Comparison of ENCODE assay signal across 20 cellular contexts in genomic region chr2:158100411-158100810, GRCh38. TPM values are rescaled to one million over a fixed set of nuclear protein-coding genes. Genes with fewer than 3 reads are reported as not detected.
A peak's percentile ranks its signal among the peaks of the same experiment; 100 is the strongest.
DNase-seq lines count a peak whose midpoint lies in the region; FAIRE-seq and TF ChIP-seq lines count a peak whose summit lies in the region.
"Had no signal": no experiment of that assay in that cellular context is flagged by ENCODE, and none has a peak within 500 bp of the region (broad histone marks: within the 10 kb centered on the region; RNA-seq: fewer than 3 reads in every experiment).

No MANE protein-coding gene starts in this region.

- H3K4me1 ChIP-seq in keratinocyte (ENCODE audit: control insufficient read depth, extremely low read depth, insufficient read depth, low read length): no peaks in the 10 kb centered on the region
- H3K4me1 ChIP-seq in breast epithelium: no peaks in the 10 kb centered on the region
- H3K4me1 ChIP-seq: BLaER1 had no signal

- H3K9me1 ChIP-seq in keratinocyte (ENCODE audit: control insufficient read depth, extremely low read depth, insufficient read depth, low read length): no peaks in the 10 kb centered on the region

- H3K36me3 ChIP-seq in bronchial epithelial cell (ENCODE audit: control insufficient read depth, insufficient read depth, low read length): no peaks in the 10 kb centered on the region
- H3K36me3 ChIP-seq in keratinocyte (ENCODE audit: control insufficient read depth in 2 of 2, extremely low read depth in 1 of 2, insufficient read depth in 2 of 2, low read length in 2 of 2): no peaks in the 10 kb centered on the region
- no peaks in the 10 kb centered on the region for H3K36me3 ChIP-seq in breast epithelium
- H3K36me3 ChIP-seq: BLaER1 had no signal

- H3K9me3 ChIP-seq in keratinocyte (ENCODE audit: control insufficient read depth, low read depth, low read length) (no peaks in the 10 kb centered on the region), breast epithelium (no peaks in the 10 kb centered on the region)
- H3K9me3 ChIP-seq: BLaER1 had no signal

- TF ChIP-seq CTCF in bronchial epithelial cell (IDR thresholded peaks at IDR 0.05; ENCODE audit: insufficient read depth, low read length, severe bottlenecking) (no peak), keratinocyte (optimal IDR thresholded peaks at IDR 0.05 in 1 of 3, IDR thresholded peaks at IDR 0.05 in 1 of 3, conservative IDR thresholded peaks at IDR 0.05 in 1 of 3; ENCODE audit: extremely low read depth in 1 of 3, insufficient read depth in 2 of 3, low read length in 3 of 3) (no peak), breast epithelium (IDR thresholded peaks at IDR 0.05) (no peak)

- no peak overlapping the region for H3K9ac ChIP-seq in keratinocyte (ENCODE audit: control insufficient read depth, extremely low read depth, insufficient read depth, low read length)
- H3K9ac ChIP-seq: BLaER1 had no signal

- DNase-seq in GM12892 (ENCODE audit: insufficient read length): no peak
- peak; percentile 35 for DNase-seq in bronchial epithelial cell (ENCODE audit: low read depth)
- DNase-seq in keratinocyte (ENCODE audit: low read depth, low spot score): no peak
- DNase-seq in renal cortical epithelial cell (ENCODE audit: low read depth): peak; percentile 46
- no peak for DNase-seq in T-helper 1 cell
- no peak for DNase-seq in activated CD4-positive, alpha-beta T cell treated with anti-CD3 and anti-CD28 coated beads for 48 hours
- no peak for DNase-seq in breast epithelium (ENCODE audit: low spot score in 2 of 2)
- DNase-seq: 8988T; CD4-positive, alpha-beta memory T cell; DMS79 treated with DMSO at 0.1 percent for 48 hours; GF-D8; GOT3; H7; HFFc6 had no signal

- TF ChIP-seq POLR2A in GM12892 (IDR thresholded peaks at IDR 0.05; ENCODE audit: low read depth, low read length) (no peak), breast epithelium (IDR thresholded peaks at IDR 0.05) (no peak)

- no peak overlapping the region for H3K4me3 ChIP-seq in bronchial epithelial cell (ENCODE audit: low read depth, low read length)
- no peak overlapping the region for H3K4me3 ChIP-seq in keratinocyte (ENCODE audit: control insufficient read depth in 2 of 3, extremely low read depth in 1 of 3, insufficient read depth in 2 of 3, low read depth in 1 of 3, low read length in 3 of 3)
- no peak overlapping the region for H3K4me3 ChIP-seq in breast epithelium
- H3K4me3 ChIP-seq: BLaER1 had no signal

- H2AFZ ChIP-seq in keratinocyte (ENCODE audit: control insufficient read depth, low read length): no peak overlapping the region

- FAIRE-seq in GM12892 (lab: Jason Lieb, UNC): peak; percentile 42
- FAIRE-seq in bronchial epithelial cell (lab: Jason Lieb, UNC): no peak
- peak; percentile 34 for FAIRE-seq in keratinocyte (lab: Jason Lieb, UNC)

- H3K79me2 ChIP-seq in keratinocyte (ENCODE audit: control insufficient read depth, insufficient read depth, low read length): no peaks in the 10 kb centered on the region

- H4K20me1 ChIP-seq in keratinocyte (ENCODE audit: control insufficient read depth, extremely low read depth, insufficient read depth, low read length): no peaks in the 10 kb centered on the region
- H4K20me1 ChIP-seq: BLaER1 had no signal

- no peaks in the 10 kb centered on the region for H3K27me3 ChIP-seq in bronchial epithelial cell (ENCODE audit: control insufficient read depth, insufficient read depth, low read length)
- no peaks in the 10 kb centered on the region for H3K27me3 ChIP-seq in keratinocyte (ENCODE audit: control insufficient read depth, extremely low read depth, insufficient read depth, low read length)
- H3K27me3 ChIP-seq in breast epithelium: no peaks in the 10 kb centered on the region
- H3K27me3 ChIP-seq: BLaER1 had no signal

- dilution Hi-C loops in keratinocyte (cut with MboI; ENCODE audit: extremely low pct_ligation_motif_present, low sequenced_read_pairs): no loop called here

- intact Hi-C loops in breast epithelium (cut with DNase I; ENCODE audit: low total_unique reads): no loop called here

- H3K4me2 ChIP-seq in keratinocyte (ENCODE audit: control insufficient read depth, extremely low read depth, insufficient read depth, low read depth, low read length): no peak overlapping the region
- H3K4me2 ChIP-seq: BLaER1 had no signal

- no peak overlapping the region for H3K27ac ChIP-seq in keratinocyte (ENCODE audit: control insufficient read depth, insufficient read depth, low read length)
- no peak overlapping the region for H3K27ac ChIP-seq in breast epithelium
- H3K27ac ChIP-seq: BLaER1, HL-60 had no signal

RNA-seq across cellular contexts. Expression of gene UPP2, which starts 1.3 kb away (rescaled TPM):
- polyA plus RNA-seq in GM12892 (2012; ENCODE audit: missing spikeins): not detected
- total RNA-seq in bronchial epithelial cell (not detected in 2 replicates), renal cortical epithelial cell (0.25 TPM in 1 of 2 replicates, not detected in the other), breast epithelium (under 1 TPM in 1 of 3 donors, not detected in 2; 0.16 TPM)
- not detected in 3 replicates for polyA plus RNA-seq in keratinocyte
- polyA plus RNA-seq in keratinocyte (2011; ENCODE audit: low read depth): not detected
- polyA plus RNA-seq in keratinocyte (2011; cell fraction: cytosol; rRNA removed): not detected in 2 replicates
- not detected in 2 replicates for polyA plus RNA-seq in keratinocyte (2011; cell fraction: nucleus; rRNA removed)
- not detected in 2 replicates for polyA plus RNA-seq in keratinocyte (2012; ENCODE audit: low replicate concordance)
- polyA minus RNA-seq in keratinocyte: not detected in 3 replicates
- polyA minus RNA-seq in keratinocyte (2011; cell fraction: cytosol; rRNA and poly(A)+ RNA removed): not detected
- not detected in 2 replicates for polyA minus RNA-seq in keratinocyte (2011; cell fraction: nucleus; rRNA and poly(A)+ RNA removed)
- total RNA-seq: A673; CD4-positive, alpha-beta memory T cell; H7; HFFc6; HT1080 had no signal
- polyA plus RNA-seq: AG04450; CD14-positive monocyte; CD4-positive, alpha-beta memory T cell had no signal

Comparison
In these comparisons a context has a peak if more than half of its experiments do, and no peak if none do; other contexts are left out.
1. DNase-seq: peak in bronchial epithelial cell (single experiment) and renal cortical epithelial cell (single experiment); none in GM12892 (single experiment), keratinocyte (single experiment), T-helper 1 cell (0 of 5), activated CD4-positive, alpha-beta T cell treated with anti-CD3 and anti-CD28 coated beads for 48 hours (single experiment) and breast epithelium (0 of 2).